Comparison of ENCODE assay signal across 9 cellular contexts in genomic region chr13:106471957-106472543, GRCh38.
DNase-seq lines count a peak whose midpoint lies in the region; ATAC-seq and TF ChIP-seq lines count a peak whose summit lies in the region.
"Had no signal": no experiment of that assay in that cellular context is flagged by ENCODE, and none has a peak within 500 bp of the region (broad histone marks: within the 10 kb centered on the region; RNA-seq: fewer than 3 reads in every experiment).

No MANE protein-coding gene starts in this region.

- H3K27ac ChIP-seq in esophagus muscularis mucosa (replicated peaks in 1 of 4): peak overlapping the region in 3 of 4 donors; percentile 59 to 70 (median 67)
- H3K27ac ChIP-seq in ovary: no peak overlapping the region
- H3K27ac ChIP-seq: neutrophil had no signal

- WGBS in esophagus muscularis mucosa: 28% methylated on average over 13 of the region's 16 CpGs
- 10 to 14% (median 10%) methylated on average over 16 of the region's 16 CpGs for WGBS in ovary, 3 donors

- H3K27me3 ChIP-seq in esophagus muscularis mucosa: no peaks in the 10 kb centered on the region
- H3K27me3 ChIP-seq in ovary: no peaks in the 10 kb centered on the region

- no peak overlapping the region for H3K27ac Mint-ChIP-seq in activated CD8-positive, alpha-beta T cell treated with anti-CD3 and anti-CD28 coated beads for 36 hours

- peak; percentile 57 for ATAC-seq in GM19324 (IDR thresholded peaks at IDR 0.05; ENCODE audit: low FRiP score, unreplicated experiment)
- ATAC-seq in activated CD8-positive, alpha-beta T cell treated with anti-CD3 and anti-CD28 coated beads for 36 hours: no peak

- H3K4me1 Mint-ChIP-seq in activated CD8-positive, alpha-beta T cell treated with anti-CD3 and anti-CD28 coated beads for 36 hours (ENCODE audit: low read depth): no peaks in the 10 kb centered on the region

- TF ChIP-seq CTCF in esophagus muscularis mucosa (IDR thresholded peaks at IDR 0.05): no peak
- TF ChIP-seq CTCF in ovary (IDR thresholded peaks at IDR 0.05): no peak
- TF ChIP-seq CTCF in activated CD8-positive, alpha-beta T cell treated with anti-CD3 and anti-CD28 coated beads for 36 hours (IDR thresholded peaks at IDR 0.05): no peak

- no peaks in the 10 kb centered on the region for H3K9me3 Mint-ChIP-seq in activated CD8-positive, alpha-beta T cell treated with anti-CD3 and anti-CD28 coated beads for 36 hours

- H3K36me3 ChIP-seq in esophagus muscularis mucosa: no peaks in the 10 kb centered on the region
- H3K36me3 ChIP-seq in ovary: no peaks in the 10 kb centered on the region
- H3K36me3 ChIP-seq: neutrophil had no signal

- H3K4me3 Mint-ChIP-seq in activated CD8-positive, alpha-beta T cell treated with anti-CD3 and anti-CD28 coated beads for 36 hours: no peak overlapping the region

- intact Hi-C loops in esophagus muscularis mucosa (cut with DNase I): no loop called here
- intact Hi-C loops in ovary (cut with DNase I): no loop called here
- intact Hi-C loops in activated CD8-positive, alpha-beta T cell treated with anti-CD3 and anti-CD28 coated beads for 36 hours (cut with micrococcal nuclease): no loop called here

- H3K36me3 Mint-ChIP-seq in activated CD8-positive, alpha-beta T cell treated with anti-CD3 and anti-CD28 coated beads for 36 hours (ENCODE audit: low read depth): no peaks in the 10 kb centered on the region

- TF ChIP-seq POLR2A in esophagus muscularis mucosa (IDR thresholded peaks at IDR 0.05; ENCODE audit: low read depth) (no peak), ovary (IDR thresholded peaks at IDR 0.05) (no peak)

- POLR2A ChIA-PET in activated CD8-positive, alpha-beta T cell treated with anti-CD3 and anti-CD28 coated beads for 36 hours (lab: Charles Lee): no interaction called here

- H3K4me3 ChIP-seq in esophagus muscularis mucosa (peak overlapping the region; percentile 28 to 38 (median 33)), ovary (no peak overlapping the region)

- no peak for TF ChIP-seq EP300 in esophagus muscularis mucosa (IDR thresholded peaks at IDR 0.05)
- no peak for TF ChIP-seq EP300 in ovary (IDR thresholded peaks at IDR 0.05)

- CTCF ChIA-PET in activated CD8-positive, alpha-beta T cell treated with anti-CD3 and anti-CD28 coated beads for 36 hours (lab: Charles Lee): no interaction called here

- peaks cover 11 to 31% (median 17%) of the 10 kb centered on the region in 4 donors for H3K4me1 ChIP-seq in esophagus muscularis mucosa
- H3K4me1 ChIP-seq in ovary (ENCODE audit: insufficient read depth): no peaks in the 10 kb centered on the region

- H3K9me3 ChIP-seq in esophagus muscularis mucosa (no peaks in the 10 kb centered on the region), ovary (no peaks in the 10 kb centered on the region)
- H3K9me3 ChIP-seq: neutrophil had no signal

- peak; percentile 36 for DNase-seq in NCI-H460 (ENCODE audit: extremely low read depth, low read depth)
- DNase-seq in esophagus muscularis mucosa (ENCODE audit: extremely low spot score): no peak
- DNase-seq in ovary: peak in 3 of 5 donors; percentile 14 to 50 (median 32)
- no peak for DNase-seq in NCI-H446 treated with DMSO at 0.1 percent for 48 hours (lab: John Stamatoyannopoulos, UW)
- no peak for DNase-seq in stimulated activated CD4-positive, alpha-beta T cell treated with anti-CD3 and anti-CD28 coated beads, Interleukin-4, amount 100 ng/mL, for 24 hours
- no peak for DNase-seq in activated CD8-positive, alpha-beta T cell treated with anti-CD3 and anti-CD28 coated beads for 36 hours
- no peak for DNase-seq in stimulated activated naive CD4-positive, alpha-beta T cell treated with Interleukin-2 at 50 U/mL for 16 hours (lab: John Stamatoyannopoulos, UW)

- H3K27me3 Mint-ChIP-seq in activated CD8-positive, alpha-beta T cell treated with anti-CD3 and anti-CD28 coated beads for 36 hours: peaks cover 3% of the 10 kb centered on the region

Comparison
In these comparisons a context has a peak if more than half of its experiments do, and no peak if none do; other contexts are left out.
1. DNase-seq: peak in NCI-H460 (single experiment) and ovary (3 of 5); none in esophagus muscularis mucosa (single experiment), NCI-H446 treated with DMSO at 0.1 percent for 48 hours (single experiment), stimulated activated CD4-positive, alpha-beta T cell treated with anti-CD3 and anti-CD28 coated beads, Interleukin-4, amount 100 ng/mL, for 24 hours (single experiment), activated CD8-positive, alpha-beta T cell treated with anti-CD3 and anti-CD28 coated beads for 36 hours (single experiment) and stimulated activated naive CD4-positive, alpha-beta T cell treated with Interleukin-2 at 50 U/mL for 16 hours (single experiment).
2. H3K27ac ChIP-seq: peak in esophagus muscularis mucosa (3 of 4); none in ovary (0 of 2).